Comparison of ENCODE assay signal across 13 cellular contexts in genomic region chr1:227944931-227945890, GRCh38. TPM values are rescaled to one million over a fixed set of nuclear protein-coding genes. Genes with fewer than 3 reads are reported as not detected.
DNase-seq lines count a peak whose midpoint lies in the region; ATAC-seq and TF ChIP-seq lines count a peak whose summit lies in the region.
"Had no signal": no experiment of that assay in that cellular context is flagged by ENCODE, and none has a peak within 500 bp of the region (broad histone marks: within the 10 kb centered on the region; RNA-seq: fewer than 3 reads in every experiment).

No MANE protein-coding gene starts in this region.

- H3K4me3 Mint-ChIP-seq in glutamatergic neuron (ENCODE audit: unreplicated experiment), result peak overlapping the region; percentile 86
- H3K4me3 Mint-ChIP-seq in progenitor cell of endocrine pancreas (ENCODE audit: low read depth), result no peak overlapping the region

- H3K27me3 Mint-ChIP-seq in glutamatergic neuron (ENCODE audit: unreplicated experiment) (peaks cover 24% of the 10 kb centered on the region), progenitor cell of endocrine pancreas (peaks cover 20% of the 10 kb centered on the region)

- peaks cover 15% of the 10 kb centered on the region for H3K4me1 Mint-ChIP-seq in glutamatergic neuron (ENCODE audit: low read depth, unreplicated experiment)
- H3K4me1 Mint-ChIP-seq in progenitor cell of endocrine pancreas (ENCODE audit: low read depth), result peaks cover 1% of the 10 kb centered on the region

- no peak for ATAC-seq in GM21529 (IDR thresholded peaks at IDR 0.05; ENCODE audit: unreplicated experiment)

- H3K9me3 Mint-ChIP-seq in glutamatergic neuron (ENCODE audit: unreplicated experiment) (peaks cover 18% of the 10 kb centered on the region), progenitor cell of endocrine pancreas (ENCODE audit: low read depth) (no peaks in the 10 kb centered on the region)
- H3K9me3 Mint-ChIP-seq: naive thymus-derived CD4-positive, alpha-beta T cell; stimulated activated memory B cell treated with anti-CD40 and anti-IgM and Interleukin-4, amounts not matched to agents 10 μg/mL and 1 μg/mL and 100 μg/mL, for 72 hours had no signal

- H3K27ac Mint-ChIP-seq in glutamatergic neuron (ENCODE audit: unreplicated experiment) (no peak overlapping the region), progenitor cell of endocrine pancreas (no peak overlapping the region)
- H3K27ac Mint-ChIP-seq: naive thymus-derived CD4-positive, alpha-beta T cell had no signal

- TF ChIP-seq CTCF in GM13977 (IDR thresholded peaks at IDR 0.05; ENCODE audit: extremely low read depth, insufficient read depth, missing control alignments), result no peak
- TF ChIP-seq CTCF in glutamatergic neuron (IDR thresholded peaks at IDR 0.05; ENCODE audit: partially characterized antibody, unreplicated experiment), result no peak
- no peak for TF ChIP-seq CTCF in progenitor cell of endocrine pancreas (IDR thresholded peaks at IDR 0.05; ENCODE audit: unreplicated experiment)

- DNase-seq in GM13977 (ENCODE audit: low spot score) (peak; percentile 21), NCI-H2196 treated with DMSO at 0.1 percent for 48 hours (lab: John Stamatoyannopoulos, UW; ENCODE audit: unreplicated experiment) (peak; percentile 83), glutamatergic neuron (no peak), progenitor cell of endocrine pancreas (ENCODE audit: low spot score, unreplicated experiment) (peak; percentile 10), HuH-7.5 (ENCODE audit: low spot score) (no peak), activated gamma-delta T cell (lab: John Stamatoyannopoulos, UW) (no peak), RKO (ENCODE audit: low spot score) (no peak)
- DNase-seq: activated naive CD4-positive, alpha-beta T cell; GDM1 had no signal

- in situ Hi-C loops in GM13977 (cut with MboI; ENCODE audit: low pct_unique_long_range_greater_than_20kb, low sequenced_read_pairs, unreplicated experiment), result no loop called here

- H3K36me3 Mint-ChIP-seq in glutamatergic neuron (ENCODE audit: unreplicated experiment) (no peaks in the 10 kb centered on the region), progenitor cell of endocrine pancreas (ENCODE audit: insufficient read depth) (no peaks in the 10 kb centered on the region)
- H3K36me3 Mint-ChIP-seq: naive thymus-derived CD4-positive, alpha-beta T cell; stimulated activated memory B cell treated with anti-CD40 and anti-IgM and Interleukin-4, amounts not matched to agents 10 μg/mL and 1 μg/mL and 100 μg/mL, for 72 hours had no signal

RNA-seq across cellular contexts. Expression of gene WNT9A, which starts 2.5 kb away (rescaled TPM):
- total RNA-seq in glutamatergic neuron (ENCODE audit: unreplicated experiment), result 13.8 TPM
- 1.2 TPM in 2 replicates for total RNA-seq in progenitor cell of endocrine pancreas
- total RNA-seq: SK-MEL-5 had no signal

Comparison
In these comparisons a context has a peak if more than half of its experiments do, and no peak if none do; other contexts are left out.
1. DNase-seq: peak in GM13977 (single experiment), NCI-H2196 treated with DMSO at 0.1 percent for 48 hours (single experiment) and progenitor cell of endocrine pancreas (single experiment); none in glutamatergic neuron (single experiment), HuH-7.5 (single experiment), activated gamma-delta T cell (single experiment) and RKO (single experiment).